In genomic region chr21:36059823-36060158, GRCh38 we compare ENCODE assay signal across 8 cellular contexts. TPM values are rescaled to one million over a fixed set of nuclear protein-coding genes. Genes with fewer than 3 reads are reported as not detected.
DNase-seq lines count a peak whose midpoint lies in the region; ATAC-seq, FAIRE-seq and TF ChIP-seq lines count a peak whose summit lies in the region.

No MANE protein-coding gene starts in this region.

- TF ChIP-seq CTCF in esophagus squamous epithelium (IDR thresholded peaks at IDR 0.05) (no peak), neural progenitor cell (IDR thresholded peaks at IDR 0.05) (no peak)

- CTCF ChIA-PET in CD4-positive, alpha-beta memory T cell (lab: Charles Lee; ENCODE audit: partially characterized antibody) = interaction anchor here (0.6 to 2.4 kb wide), 7 partner anchors 10 to 106 kb away, joined by 3 to 18 read pairs (median 5); partner anchors contain the start of gene CBR1

- intact Hi-C loops in CD4-positive, alpha-beta memory T cell (cut with micrococcal nuclease) = loop anchor here (1.0 to 10.0 kb wide), 5 partner anchors 10 to 1011 kb away; partner anchors contain the start of gene DOP1B
- intact Hi-C loops in esophagus squamous epithelium (cut with DNase I) = loop anchor here (10.0 kb wide), 1 partner anchor 55 kb away; no protein-coding TSS in a partner anchor

- peaks cover 13% of the 10 kb centered on the region for H3K4me1 ChIP-seq in CD4-positive, alpha-beta memory T cell (ENCODE audit: insufficient read depth, low read length)
- H3K4me1 ChIP-seq in esophagus squamous epithelium (peaks cover 10 to 37% (median 12%) of the 10 kb centered on the region in 3 donors), neural progenitor cell (peaks cover 8% of the 10 kb centered on the region)

- H3K4me3 Mint-ChIP-seq in CD4-positive, alpha-beta memory T cell = peak overlapping the region; percentile 93 to 99 (median 96)
- peak overlapping the region; percentile 88 for H3K4me3 Mint-ChIP-seq in T-helper 2 cell treated with Interferon-gamma antibody and Interleukin-4, amounts not matched to agents 5 μg/mL and 100 μg/mL, for 36 hours
- H3K4me3 Mint-ChIP-seq in neural progenitor cell = peak overlapping the region; percentile 96

- peak overlapping the region; percentile 98 to 99 (median 98) for H3K27ac Mint-ChIP-seq in CD4-positive, alpha-beta memory T cell
- H3K27ac Mint-ChIP-seq in T-helper 2 cell treated with Interferon-gamma antibody and Interleukin-4, amounts not matched to agents 5 μg/mL and 100 μg/mL, for 36 hours = peak overlapping the region; percentile 97
- H3K27ac Mint-ChIP-seq in neural progenitor cell = peak overlapping the region; percentile 81

- FAIRE-seq in GM12891 (lab: Jason Lieb, UNC) = no peak

- no peaks in the 10 kb centered on the region for H3K27me3 ChIP-seq in CD4-positive, alpha-beta memory T cell (ENCODE audit: insufficient read depth, low read length)
- H3K27me3 ChIP-seq in esophagus squamous epithelium (no peaks in the 10 kb centered on the region), neural progenitor cell (no peaks in the 10 kb centered on the region)

- POLR2A ChIA-PET in CD4-positive, alpha-beta memory T cell (lab: Charles Lee; ENCODE audit: partially characterized antibody) = interaction anchor here (0.6 to 3.2 kb wide), 13 partner anchors 9 to 261 kb away, joined by 3 to 60 read pairs (median 6); partner anchors contain the start of genes CBR1, CBR3 and MORC3

- H3K27ac ChIP-seq in CD4-positive, alpha-beta memory T cell (ENCODE audit: low read depth, low read length) = peak overlapping the region; percentile 83
- H3K27ac ChIP-seq in esophagus squamous epithelium = peak overlapping the region; percentile 93 to 97 (median 94)
- peak overlapping the region; percentile 90 for H3K27ac ChIP-seq in neural progenitor cell

- H3K9me3 Mint-ChIP-seq in CD4-positive, alpha-beta memory T cell = peaks cover 0 to 1% (median 0%) of the 10 kb centered on the region in 8 donors
- no peaks in the 10 kb centered on the region for H3K9me3 Mint-ChIP-seq in T-helper 2 cell treated with Interferon-gamma antibody and Interleukin-4, amounts not matched to agents 5 μg/mL and 100 μg/mL, for 36 hours
- H3K9me3 Mint-ChIP-seq in neural progenitor cell = no peaks in the 10 kb centered on the region

- no peaks in the 10 kb centered on the region for H3K9me3 ChIP-seq in CD4-positive, alpha-beta memory T cell (ENCODE audit: control insufficient read depth in 1 of 2, low read length in 2 of 2)
- H3K9me3 ChIP-seq in esophagus squamous epithelium = no peaks in the 10 kb centered on the region
- no peaks in the 10 kb centered on the region for H3K9me3 ChIP-seq in neural progenitor cell (ENCODE audit: low read depth)

- H4K20me1 ChIP-seq in neural progenitor cell (ENCODE audit: low read depth) = no peaks in the 10 kb centered on the region

- peak overlapping the region; percentile 94 to 98 for H3K4me3 ChIP-seq in CD4-positive, alpha-beta memory T cell (ENCODE audit: low read length in 2 of 2)
- peak overlapping the region; percentile 62 to 98 (median 80) for H3K4me3 ChIP-seq in esophagus squamous epithelium
- peak overlapping the region; percentile 98 for H3K4me3 ChIP-seq in neural progenitor cell

- peak; percentile 29 for ATAC-seq in GM19328 (IDR thresholded peaks at IDR 0.05; ENCODE audit: unreplicated experiment)
- ATAC-seq in HG03175 (IDR thresholded peaks at IDR 0.05; ENCODE audit: unreplicated experiment) = peak; percentile 41

- H3K79me2 ChIP-seq in neural progenitor cell (ENCODE audit: low read depth) = peaks cover 31% of the 10 kb centered on the region

- H3K4me1 Mint-ChIP-seq in CD4-positive, alpha-beta memory T cell = peaks cover 7 to 34% (median 14%) of the 10 kb centered on the region in 4 donors
- H3K4me1 Mint-ChIP-seq in T-helper 2 cell treated with Interferon-gamma antibody and Interleukin-4, amounts not matched to agents 5 μg/mL and 100 μg/mL, for 36 hours (ENCODE audit: low read depth) = peaks cover 21% of the 10 kb centered on the region
- peaks cover 13% of the 10 kb centered on the region for H3K4me1 Mint-ChIP-seq in neural progenitor cell

- H3K36me3 Mint-ChIP-seq in CD4-positive, alpha-beta memory T cell = peaks cover 30 to 43% of the 10 kb centered on the region in 2 donors
- peaks cover 35% of the 10 kb centered on the region for H3K36me3 Mint-ChIP-seq in T-helper 2 cell treated with Interferon-gamma antibody and Interleukin-4, amounts not matched to agents 5 μg/mL and 100 μg/mL, for 36 hours (ENCODE audit: low read depth)
- H3K36me3 Mint-ChIP-seq in neural progenitor cell = peaks cover 20% of the 10 kb centered on the region

- no peaks in the 10 kb centered on the region for H3K27me3 Mint-ChIP-seq in CD4-positive, alpha-beta memory T cell
- peaks cover 3% of the 10 kb centered on the region for H3K27me3 Mint-ChIP-seq in T-helper 2 cell treated with Interferon-gamma antibody and Interleukin-4, amounts not matched to agents 5 μg/mL and 100 μg/mL, for 36 hours (ENCODE audit: low read depth)
- peaks cover 5% of the 10 kb centered on the region for H3K27me3 Mint-ChIP-seq in neural progenitor cell (ENCODE audit: insufficient read depth, low read depth)

- H3K4me2 ChIP-seq in neural progenitor cell = peak overlapping the region; percentile 85

- peak overlapping the region; percentile 95 for H2AFZ ChIP-seq in neural progenitor cell (replicated peaks)

- no peak for TF ChIP-seq POLR2A in esophagus squamous epithelium (IDR thresholded peaks at IDR 0.05)
- no peak for TF ChIP-seq POLR2A in GM12891 (IDR thresholded peaks at IDR 0.05; ENCODE audit: low read depth, low read length)

- peaks cover 21% of the 10 kb centered on the region for H3F3A ChIP-seq in neural progenitor cell (ENCODE audit: low read depth)

- no peak for DNase-seq in CD4-positive, alpha-beta memory T cell
- DNase-seq in T-helper 2 cell treated with Interferon-gamma antibody and Interleukin-4, amounts not matched to agents 5 μg/mL and 100 μg/mL, for 36 hours (ENCODE audit: low spot score) = no peak
- peak; percentile 27 for DNase-seq in esophagus squamous epithelium (lab: John Stamatoyannopoulos, UW)
- DNase-seq in neural progenitor cell (ENCODE audit: low spot score) = no peak
- no peak for DNase-seq in GM12891 (ENCODE audit: insufficient read length, low spot score)
- DNase-seq in DMS 273 (lab: John Stamatoyannopoulos, UW; ENCODE audit: unreplicated experiment) = no peak

- WGBS in esophagus squamous epithelium, 2 donors = 0 to 1% methylated on average over 9 to 17 of the region's 34 CpGs

- H3K9ac ChIP-seq in neural progenitor cell = peak overlapping the region; percentile 42

- H3K36me3 ChIP-seq in CD4-positive, alpha-beta memory T cell (ENCODE audit: insufficient read depth, low read length) = peaks cover 20% of the 10 kb centered on the region
- H3K36me3 ChIP-seq in esophagus squamous epithelium (peaks cover 14 to 41% (median 15%) of the 10 kb centered on the region in 3 donors), neural progenitor cell (peaks cover 12% of the 10 kb centered on the region)

TF ChIP-seq in GM12891, 5 proteins besides CTCF, POLR2A, EP300 and RAD21:
- TF ChIP-seq SPI1 (IDR thresholded peaks at IDR 0.05; ENCODE audit: low read depth, low read length) (no peak), PAX5 (IDR thresholded peaks at IDR 0.05; ENCODE audit: insufficient read depth, low read length, severe bottlenecking) (no peak), POLR2AphosphoS5 (IDR thresholded peaks at IDR 0.05; ENCODE audit: low read depth, low read length) (no peak), TAF1 (IDR thresholded peaks at IDR 0.05; ENCODE audit: low read depth, low read length) (no peak), POU2F2 (IDR thresholded peaks at IDR 0.05; ENCODE audit: low read depth, low read length) (no peak)

RNA-seq across cellular contexts. Expression of gene SETD4, which starts 0.5 kb away (rescaled TPM):
- total RNA-seq in CD4-positive, alpha-beta memory T cell = 10 to 100 TPM; 30.3 to 31.0 TPM
- polyA plus RNA-seq in CD4-positive, alpha-beta memory T cell = 10 to 100 TPM in 1 of 2 donors, 1 to 10 TPM in 1; 7.1 to 10.3 TPM
- 10 to 100 TPM in 3 of 4 donors, 1 to 10 TPM in 1; 9.9 to 30.1 (median 14.6) TPM for total RNA-seq in esophagus squamous epithelium
- total RNA-seq in neural progenitor cell (ENCODE audit: low replicate concordance) = 21.6 and 31.6 TPM in 2 replicates
- polyA plus RNA-seq in GM12891 (2012; ENCODE audit: low read depth, missing spikeins) = 4.9 TPM

RNA-seq across cellular contexts. Expression of gene CBR1, which starts 10.0 kb away (rescaled TPM):
- total RNA-seq in CD4-positive, alpha-beta memory T cell = 10 to 100 TPM; 23.0 to 25.2 TPM
- 10 to 100 TPM; 49.3 to 82.2 TPM for polyA plus RNA-seq in CD4-positive, alpha-beta memory T cell
- 100 to 1,000 TPM; 320 to 932 (median 584) TPM for total RNA-seq in esophagus squamous epithelium
- total RNA-seq in neural progenitor cell (ENCODE audit: low replicate concordance) = 24.9 and 38.9 TPM in 2 replicates
- polyA plus RNA-seq in GM12891 (2012; ENCODE audit: low read depth, missing spikeins) = 21.3 TPM
